ENCODE assay signal across 8 cellular contexts in genomic region chr10:93702278-93703001, GRCh38.
DNase-seq lines count a peak whose midpoint lies in the region; ATAC-seq and TF ChIP-seq lines count a peak whose summit lies in the region.

Gene FRA10AC1 (minus strand): TSS chr10:93702592. CDS start chr10:93700106, 2,486 bp downstream.

- peak; percentile 49 for TF ChIP-seq CTCF in epithelial cell of esophagus (IDR thresholded peaks at IDR 0.05; ENCODE audit: insufficient read depth, low read depth, low read length, missing control alignments)

- DNase-seq in D341Med (ENCODE audit: low spot score) (peak; percentile 86), HUDEP-2 (lab: John Stamatoyannopoulos, UW; ENCODE audit: unreplicated experiment in 76 of 76) (peak; percentile 23 to 91 (median 81)), NOMO-1 treated with dmso at 0.1 percent for 144 hours (lab: John Stamatoyannopoulos, UW; ENCODE audit: unreplicated experiment) (peak; percentile 89), epithelial cell of esophagus (ENCODE audit: low read depth) (peak; percentile 95), middle frontal gyrus (ENCODE audit: extremely low spot score, low spot score) (peak; percentile 85)
- DNase-seq in activated CD8-positive, alpha-beta memory T cell treated with anti-CD3 and anti-CD28 coated beads, Interleukin-2, amount 50 U/mL, for 24 hours (ENCODE audit: extremely low read depth) = peak; percentile 85
- DNase-seq in stimulated activated CD8-positive, alpha-beta memory T cell treated with anti-CD3 and anti-CD28 coated beads, Interleukin-2, amount 100 ng/mL, for 1 hour (ENCODE audit: low read depth in 2 of 2) = peak; percentile 78 to 85

- H3K4me3 ChIP-seq in epithelial cell of esophagus (ENCODE audit: low read length) = peak within 1 kb of the TSS; percentile 94

- peak; percentile 84 for ATAC-seq in GM21381 (IDR thresholded peaks at IDR 0.05; ENCODE audit: unreplicated experiment)

Comparison
In these comparisons a context has a peak if more than half of its experiments do, and no peak if none do; other contexts are left out.
1. Peak in every context shown above with its lines: DNase-seq, ATAC-seq and H3K4me3 ChIP-seq.